36 cellular contexts compared by ENCODE assay signal in the genomic region with DNA sequence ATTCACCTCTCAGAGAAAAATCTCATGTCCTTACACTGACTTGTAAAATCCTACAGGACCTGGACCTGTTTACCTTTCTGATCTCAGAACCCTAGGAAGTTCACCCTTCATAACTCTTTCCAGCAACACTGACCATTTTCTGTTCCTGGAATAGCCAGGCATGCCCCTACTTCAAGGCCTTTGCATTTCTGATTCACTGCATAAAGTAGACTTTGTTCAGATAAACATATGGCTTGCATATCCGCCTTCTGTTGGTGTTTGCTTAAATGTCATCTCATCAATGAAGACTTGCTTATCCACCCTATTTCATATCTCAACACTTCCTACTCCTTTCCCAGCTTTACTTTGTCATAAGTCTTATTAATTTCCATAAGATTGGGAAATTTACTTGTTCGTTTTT.
"Had no signal": no experiment of that assay in that cellular context is flagged by ENCODE, and none has a peak within 500 bp of the region (broad histone marks: within the 10 kb centered on the region; RNA-seq: fewer than 3 reads in every experiment).

No MANE protein-coding gene starts in this region.

- H3K27me3 ChIP-seq: ascending aorta, cardiac muscle cell had no signal

- H3K9me3 ChIP-seq: ascending aorta had no signal

- H3K36me3 ChIP-seq: ascending aorta, cardiac muscle cell had no signal

- DNase-seq: activated B cell treated with CpG ODN at 0.5 μM for 24 hours; activated CD4-positive, alpha-beta memory T cell treated with anti-CD3 and anti-CD28 coated beads for 36 hours; activated CD4-positive, alpha-beta T cell treated with anti-CD3 and anti-CD28 coated beads for 4 hours; activated CD4-positive, alpha-beta T cell treated with anti-CD3 and anti-CD28 coated beads, Interleukin-2, amount 10 ng/mL, durations not matched to agents 24 days and 14 days; activated CD4-positive, alpha-beta T cell treated with anti-CD3 and anti-CD28 coated beads, Interleukin-2, amount 50 U/mL, for 1 hour; activated CD4-positive, alpha-beta T cell treated with anti-CD3 and anti-CD28 coated beads, Interleukin-2, amount 50 U/mL, for 4 hours; activated CD4-positive, CD25-positive, alpha-beta regulatory T cell treated with anti-CD3 and anti-CD28 coated beads, Interleukin-2, amount 50 U/mL, for 72 hours; activated CD8-positive, alpha-beta memory T cell treated with anti-CD3 and anti-CD28 coated beads, Interleukin-2, amount 50 U/mL, for 4 hours; activated CD8-positive, alpha-beta T cell treated with anti-CD3 and anti-CD28 coated beads for 36 hours; activated effector memory CD4-positive, alpha-beta T cell treated with Interleukin-2 at 50 U/mL for 16 hours; activated gamma-delta T cell; activated naive CD4-positive, alpha-beta T cell treated with anti-CD3 and anti-CD28 coated beads, Interleukin-2, amount 10 ng/mL, durations not matched to agents 7 days and 5 days; activated naive CD4-positive, alpha-beta T cell treated with Interleukin-2 at 50 U/mL for 16 hours; activated naive CD8-positive, alpha-beta T cell treated with anti-CD3 and anti-CD28 coated beads, Interleukin-2, amount 10 ng/mL, durations not matched to agents 7 days and 5 days; activated naive CD8-positive, alpha-beta T cell treated with anti-CD3 and anti-CD28 coated beads, Interleukin-2, amount 50 U/mL, for 24 hours; activated T-cell treated with anti-CD3 and anti-CD28 coated beads for 4 hours; activated T-cell treated with anti-CD3 and anti-CD28 coated beads, Interleukin-2, amount 50 U/mL, for 1 hour; activated T-cell treated with anti-CD3 and anti-CD28 coated beads, Interleukin-2, amount 50 U/mL, for 4 hours; activated T-cell treated with anti-CD3 and anti-CD28 coated beads, Interleukin-2, amount 50 U/mL, for 72 hours; anterior cingulate cortex; caudate nucleus; cerebellar nuclear complex; T-helper 1 cell; T-helper 2 cell; T-helper 9 cell had no signal

- H3K4me1 ChIP-seq: ascending aorta had no signal

- H3K4me3 ChIP-seq: ascending aorta, cardiac muscle cell had no signal

- ATAC-seq: activated CD8-positive, alpha-beta T cell treated with anti-CD3 and anti-CD28 coated beads for 36 hours; activated naive CD8-positive, alpha-beta T cell treated with anti-CD3 and anti-CD28 coated beads, Interleukin-2, amount 50 U/mL, for 24 hours; activated T-cell treated with anti-CD3 and anti-CD28 coated beads, Interleukin-2, amount 50 U/mL, for 4 hours; activated T-cell treated with anti-CD3 and anti-CD28 coated beads, Interleukin-2, amount 50 U/mL, for 72 hours had no signal

- H3K27ac Mint-ChIP-seq: activated B cell treated with CpG ODN at 0.5 μM for 24 hours; activated CD4-positive, alpha-beta memory T cell treated with anti-CD3 and anti-CD28 coated beads for 36 hours; activated CD4-positive, alpha-beta T cell treated with anti-CD3 and anti-CD28 coated beads, Interleukin-2, amount 10 ng/mL, durations not matched to agents 24 days and 14 days; activated CD8-positive, alpha-beta T cell treated with anti-CD3 and anti-CD28 coated beads for 36 hours; activated naive CD4-positive, alpha-beta T cell treated with anti-CD3 and anti-CD28 coated beads, Interleukin-2, amount 10 ng/mL, durations not matched to agents 7 days and 5 days; activated naive CD4-positive, alpha-beta T cell treated with anti-CD3 and anti-CD28 coated beads, Interleukin-2, amount 50 U/mL, for 24 hours; activated naive CD8-positive, alpha-beta T cell; activated naive CD8-positive, alpha-beta T cell treated with anti-CD3 and anti-CD28 coated beads, Interleukin-2, amount 10 ng/mL, durations not matched to agents 7 days and 5 days; activated naive CD8-positive, alpha-beta T cell treated with anti-CD3 and anti-CD28 coated beads, Interleukin-2, amount 50 U/mL, for 24 hours; activated T-cell treated with anti-CD3 and anti-CD28 coated beads, Interleukin-2, amount 50 U/mL, for 72 hours; activated T-helper 1 cell treated with anti-CD3 and anti-CD28 coated beads, Interleukin-12 subunit alpha, Interleukin-12 subunit beta, Interleukin-2, Interleukin-4 antibody, amounts not matched to agents 30 ng/mL and 10 ng/mL and 1 ng/mL, durations not matched to agents 14 hours and 24 hours and 36 hours; activated T-helper 2 cell treated with anti-CD3 and anti-CD28 coated beads, Interferon-gamma antibody, Interleukin-2, Interleukin-4, amounts not matched to agents 10 μg/mL and 5 μg/mL and 100 μg/mL, durations not matched to agents 14 hours and 24 hours and 36 hours; T-helper 1 cell treated with Interleukin-12 subunit alpha and Interleukin-12 subunit beta and Interleukin-4 antibody, amounts not matched to agents 30 μg/mL and 1 μg/mL, for 36 hours; T-helper 2 cell treated with Interferon-gamma antibody and Interleukin-4, amounts not matched to agents 5 μg/mL and 100 μg/mL, for 36 hours had no signal

- H3K4me1 Mint-ChIP-seq: activated B cell treated with CpG ODN at 0.5 μM for 24 hours; activated CD4-positive, alpha-beta T cell treated with anti-CD3 and anti-CD28 coated beads, Interleukin-2, amount 10 ng/mL, durations not matched to agents 24 days and 14 days; activated naive CD4-positive, alpha-beta T cell treated with anti-CD3 and anti-CD28 coated beads, Interleukin-2, amount 10 ng/mL, durations not matched to agents 7 days and 5 days; activated naive CD4-positive, alpha-beta T cell treated with anti-CD3 and anti-CD28 coated beads, Interleukin-2, amount 50 U/mL, for 24 hours; activated naive CD8-positive, alpha-beta T cell treated with anti-CD3 and anti-CD28 coated beads, Interleukin-2, amount 10 ng/mL, durations not matched to agents 7 days and 5 days; activated naive CD8-positive, alpha-beta T cell treated with anti-CD3 and anti-CD28 coated beads, Interleukin-2, amount 50 U/mL, for 24 hours; brain; central memory CD8-positive, alpha-beta T cell had no signal

- H3K9me3 Mint-ChIP-seq: activated CD4-positive, alpha-beta T cell treated with anti-CD3 and anti-CD28 coated beads, Interleukin-2, amount 10 ng/mL, durations not matched to agents 24 days and 14 days; activated naive CD4-positive, alpha-beta T cell treated with anti-CD3 and anti-CD28 coated beads, Interleukin-2, amount 10 ng/mL, durations not matched to agents 7 days and 5 days; activated naive CD8-positive, alpha-beta T cell treated with anti-CD3 and anti-CD28 coated beads, Interleukin-2, amount 50 U/mL, for 24 hours; activated T-helper 1 cell treated with anti-CD3 and anti-CD28 coated beads, Interleukin-12 subunit alpha, Interleukin-12 subunit beta, Interleukin-2, Interleukin-4 antibody, amounts not matched to agents 30 ng/mL and 10 ng/mL and 1 ng/mL, durations not matched to agents 14 hours and 24 hours and 36 hours; activated T-helper 2 cell treated with anti-CD3 and anti-CD28 coated beads, Interferon-gamma antibody, Interleukin-2, Interleukin-4, amounts not matched to agents 10 μg/mL and 5 μg/mL and 100 μg/mL, durations not matched to agents 14 hours and 24 hours and 36 hours; central memory CD8-positive, alpha-beta T cell; T-helper 1 cell treated with Interleukin-12 subunit alpha and Interleukin-12 subunit beta and Interleukin-4 antibody, amounts not matched to agents 30 μg/mL and 1 μg/mL, for 36 hours; T-helper 2 cell treated with Interferon-gamma antibody and Interleukin-4, amounts not matched to agents 5 μg/mL and 100 μg/mL, for 36 hours had no signal

- H3K27ac ChIP-seq: ascending aorta, cardiac muscle cell, VCaP had no signal

- H3K36me3 Mint-ChIP-seq: activated CD4-positive, alpha-beta memory T cell treated with anti-CD3 and anti-CD28 coated beads for 36 hours; activated naive CD4-positive, alpha-beta T cell treated with anti-CD3 and anti-CD28 coated beads, Interleukin-2, amount 10 ng/mL, durations not matched to agents 7 days and 5 days; activated naive CD8-positive, alpha-beta T cell; activated naive CD8-positive, alpha-beta T cell treated with anti-CD3 and anti-CD28 coated beads, Interleukin-2, amount 10 ng/mL, durations not matched to agents 7 days and 5 days; brain had no signal

- H3K4me3 Mint-ChIP-seq: activated B cell treated with CpG ODN at 0.5 μM for 24 hours; activated CD4-positive, alpha-beta memory T cell treated with anti-CD3 and anti-CD28 coated beads for 36 hours; activated CD4-positive, alpha-beta T cell treated with anti-CD3 and anti-CD28 coated beads, Interleukin-2, amount 10 ng/mL, durations not matched to agents 24 days and 14 days; activated CD8-positive, alpha-beta T cell treated with anti-CD3 and anti-CD28 coated beads for 36 hours; activated naive CD4-positive, alpha-beta T cell treated with anti-CD3 and anti-CD28 coated beads, Interleukin-2, amount 10 ng/mL, durations not matched to agents 7 days and 5 days; activated naive CD4-positive, alpha-beta T cell treated with anti-CD3 and anti-CD28 coated beads, Interleukin-2, amount 50 U/mL, for 24 hours; activated naive CD8-positive, alpha-beta T cell; activated naive CD8-positive, alpha-beta T cell treated with anti-CD3 and anti-CD28 coated beads, Interleukin-2, amount 10 ng/mL, durations not matched to agents 7 days and 5 days; activated naive CD8-positive, alpha-beta T cell treated with anti-CD3 and anti-CD28 coated beads, Interleukin-2, amount 50 U/mL, for 24 hours; activated T-cell treated with anti-CD3 and anti-CD28 coated beads, Interleukin-2, amount 50 U/mL, for 4 hours; activated T-cell treated with anti-CD3 and anti-CD28 coated beads, Interleukin-2, amount 50 U/mL, for 72 hours; activated T-helper 1 cell treated with anti-CD3 and anti-CD28 coated beads, Interleukin-12 subunit alpha, Interleukin-12 subunit beta, Interleukin-2, Interleukin-4 antibody, amounts not matched to agents 30 ng/mL and 10 ng/mL and 1 ng/mL, durations not matched to agents 14 hours and 24 hours and 36 hours; brain; central memory CD8-positive, alpha-beta T cell; T-helper 1 cell treated with Interleukin-12 subunit alpha and Interleukin-12 subunit beta and Interleukin-4 antibody, amounts not matched to agents 30 μg/mL and 1 μg/mL, for 36 hours; T-helper 2 cell treated with Interferon-gamma antibody and Interleukin-4, amounts not matched to agents 5 μg/mL and 100 μg/mL, for 36 hours had no signal
